In the genomic region with DNA sequence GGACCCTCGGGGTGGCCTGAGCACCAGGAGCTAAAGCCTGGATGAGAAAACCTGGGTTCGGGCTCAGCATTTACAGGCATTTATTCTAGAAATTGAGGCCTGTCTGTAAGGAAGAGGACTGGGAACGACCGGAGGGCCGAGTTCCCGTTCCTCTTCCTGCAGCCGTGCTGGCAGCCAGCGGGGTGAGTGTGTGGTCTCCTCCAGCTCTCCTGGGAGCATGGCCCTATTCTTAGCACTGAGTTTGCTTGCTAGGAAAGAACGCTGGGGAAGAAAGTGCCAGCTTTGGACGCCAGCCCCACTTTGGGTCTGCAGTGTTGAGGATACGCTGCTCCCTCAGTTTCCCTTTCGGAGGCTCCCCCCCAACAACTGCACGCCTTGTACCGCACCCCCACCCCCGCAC, we compare ENCODE assay signal across 24 cellular contexts. TPM values are rescaled to one million over a fixed set of nuclear protein-coding genes. Genes with fewer than 3 reads are reported as not detected.
"Had no signal": no experiment of that assay in that cellular context is flagged by ENCODE, and none has a peak within 500 bp of the region (broad histone marks: within the 10 kb centered on the region; RNA-seq: fewer than 3 reads in every experiment).

No MANE protein-coding gene starts in this region.

- H3K27ac Mint-ChIP-seq: activated B cell treated with CpG ODN at 0.5 μM for 24 hours; activated CD4-positive, alpha-beta T cell treated with anti-CD3 and anti-CD28 coated beads for 36 hours; activated CD8-positive, alpha-beta memory T cell treated with anti-CD3 and anti-CD28 coated beads, Interleukin-2, amount 10 ng/mL, durations not matched to agents 7 days and 5 days; activated CD8-positive, alpha-beta T cell treated with anti-CD3 and anti-CD28 coated beads, Interleukin-2, amount 10 ng/mL, durations not matched to agents 7 days and 5 days; activated naive CD4-positive, alpha-beta T cell treated with anti-CD3 and anti-CD28 coated beads, Interleukin-2, amount 50 U/mL, for 24 hours; activated naive CD8-positive, alpha-beta T cell treated with anti-CD3 and anti-CD28 coated beads, Interleukin-2, amount 50 U/mL, for 24 hours; activated T-helper 2 cell treated with anti-CD3 and anti-CD28 coated beads, Interferon-gamma antibody, Interleukin-2, Interleukin-4, amounts not matched to agents 10 μg/mL and 5 μg/mL and 100 μg/mL, durations not matched to agents 14 hours and 24 hours and 36 hours; natural killer cell treated with Interleukin-12 subunit alpha and Interleukin-12 subunit beta and Interleukin-15 and Interleukin-18, amount 100 ng/mL, for 72 hours; progenitor cell of endocrine pancreas; stimulated activated naive CD8-positive, alpha-beta T cell treated with anti-CD3 and anti-CD28 coated beads, Interleukin-15, Interleukin-2, amounts not matched to agents 100 ng/mL and 50 ng/mL, for 24 hours had no signal

- H3K27me3 ChIP-seq: body of pancreas had no signal

- ATAC-seq: activated CD4-positive, alpha-beta T cell treated with anti-CD3 and anti-CD28 coated beads for 36 hours; activated CD8-positive, alpha-beta memory T cell treated with anti-CD3 and anti-CD28 coated beads, Interleukin-2, amount 10 ng/mL, durations not matched to agents 7 days and 5 days; activated CD8-positive, alpha-beta T cell treated with anti-CD3 and anti-CD28 coated beads, Interleukin-2, amount 10 ng/mL, durations not matched to agents 7 days and 5 days; activated naive CD8-positive, alpha-beta T cell treated with anti-CD3 and anti-CD28 coated beads, Interleukin-2, amount 50 U/mL, for 24 hours; body of pancreas; esophagus mucosa; mucosa of descending colon; natural killer cell treated with Interleukin-12 subunit alpha and Interleukin-12 subunit beta and Interleukin-15 and Interleukin-18, amount 100 ng/mL, for 72 hours; SK-N-SH treated with all-trans-retinoic acid at 6 μM for 48 hours; upper lobe of right lung had no signal

- H3K9me3 Mint-ChIP-seq: activated B cell treated with CpG ODN at 0.5 μM for 24 hours; activated naive CD4-positive, alpha-beta T cell treated with anti-CD3 and anti-CD28 coated beads, Interleukin-2, amount 50 U/mL, for 24 hours; activated naive CD8-positive, alpha-beta T cell treated with anti-CD3 and anti-CD28 coated beads, Interleukin-2, amount 50 U/mL, for 24 hours; activated T-helper 2 cell treated with anti-CD3 and anti-CD28 coated beads, Interferon-gamma antibody, Interleukin-2, Interleukin-4, amounts not matched to agents 10 μg/mL and 5 μg/mL and 100 μg/mL, durations not matched to agents 14 hours and 24 hours and 36 hours; natural killer cell treated with Interleukin-12 subunit alpha and Interleukin-12 subunit beta and Interleukin-15 and Interleukin-18, amount 100 ng/mL, for 72 hours; stimulated activated naive CD8-positive, alpha-beta T cell treated with anti-CD3 and anti-CD28 coated beads, Interleukin-15, Interleukin-2, amounts not matched to agents 100 ng/mL and 50 ng/mL, for 24 hours had no signal

- H3K4me3 Mint-ChIP-seq: activated B cell treated with CpG ODN at 0.5 μM for 24 hours; activated CD4-positive, alpha-beta T cell treated with anti-CD3 and anti-CD28 coated beads for 36 hours; activated CD8-positive, alpha-beta memory T cell treated with anti-CD3 and anti-CD28 coated beads, Interleukin-2, amount 10 ng/mL, durations not matched to agents 7 days and 5 days; activated CD8-positive, alpha-beta T cell treated with anti-CD3 and anti-CD28 coated beads, Interleukin-2, amount 10 ng/mL, durations not matched to agents 7 days and 5 days; activated naive CD4-positive, alpha-beta T cell treated with anti-CD3 and anti-CD28 coated beads, Interleukin-2, amount 50 U/mL, for 24 hours; activated naive CD8-positive, alpha-beta T cell treated with anti-CD3 and anti-CD28 coated beads, Interleukin-2, amount 50 U/mL, for 24 hours; natural killer cell treated with Interleukin-12 subunit alpha and Interleukin-12 subunit beta and Interleukin-15 and Interleukin-18, amount 100 ng/mL, for 72 hours; stimulated activated naive CD8-positive, alpha-beta T cell treated with anti-CD3 and anti-CD28 coated beads, Interleukin-15, Interleukin-2, amounts not matched to agents 100 ng/mL and 50 ng/mL, for 24 hours had no signal

- H3K27me3 Mint-ChIP-seq: activated CD4-positive, alpha-beta T cell treated with anti-CD3 and anti-CD28 coated beads for 36 hours; activated naive CD4-positive, alpha-beta T cell treated with anti-CD3 and anti-CD28 coated beads, Interleukin-2, amount 50 U/mL, for 24 hours; activated naive CD8-positive, alpha-beta T cell treated with anti-CD3 and anti-CD28 coated beads, Interleukin-2, amount 50 U/mL, for 24 hours had no signal

- H3K36me3 ChIP-seq: left ventricle myocardium inferior, tibial artery, upper lobe of right lung had no signal

- FAIRE-seq: islet of Langerhans had no signal

- H3K4me1 Mint-ChIP-seq: activated B cell treated with CpG ODN at 0.5 μM for 24 hours; activated CD4-positive, alpha-beta T cell treated with anti-CD3 and anti-CD28 coated beads for 36 hours; activated CD8-positive, alpha-beta memory T cell treated with anti-CD3 and anti-CD28 coated beads, Interleukin-2, amount 10 ng/mL, durations not matched to agents 7 days and 5 days; activated naive CD4-positive, alpha-beta T cell treated with anti-CD3 and anti-CD28 coated beads, Interleukin-2, amount 50 U/mL, for 24 hours; activated naive CD8-positive, alpha-beta T cell treated with anti-CD3 and anti-CD28 coated beads, Interleukin-2, amount 50 U/mL, for 24 hours had no signal

- H3K4me1 ChIP-seq: body of pancreas, left ventricle myocardium inferior, upper lobe of right lung had no signal

- H3K4me3 ChIP-seq: body of pancreas, left ventricle myocardium inferior, mucosa of descending colon, tibial artery, upper lobe of right lung had no signal

- H3K27ac ChIP-seq: body of pancreas, left ventricle myocardium inferior, upper lobe of right lung had no signal

- DNase-seq: activated B cell treated with CpG ODN at 0.5 μM for 24 hours; activated CD4-positive, alpha-beta T cell treated with anti-CD3 and anti-CD28 coated beads for 36 hours; activated CD8-positive, alpha-beta memory T cell treated with anti-CD3 and anti-CD28 coated beads, Interleukin-2, amount 10 ng/mL, durations not matched to agents 7 days and 5 days; activated CD8-positive, alpha-beta T cell treated with anti-CD3 and anti-CD28 coated beads, Interleukin-2, amount 10 ng/mL, durations not matched to agents 7 days and 5 days; activated naive CD8-positive, alpha-beta T cell treated with anti-CD3 and anti-CD28 coated beads, Interleukin-2, amount 50 U/mL, for 24 hours; activated T-cell treated with anti-CD3 and anti-CD28 coated beads, Interleukin-2, amount 50 U/mL, for 48 hours; body of pancreas; cortex of kidney; foreskin fibroblast; left ventricle myocardium inferior; mucosa of descending colon; retina; stimulated activated CD4-positive, alpha-beta T cell treated with anti-CD3 and anti-CD28 coated beads, Interleukin-15, amount 100 ng/mL, for 24 hours; T-helper 2 cell; tibial artery; upper lobe of right lung had no signal

- H3K9me3 ChIP-seq: body of pancreas, left ventricle myocardium inferior, mucosa of descending colon, tibial artery, upper lobe of right lung had no signal

- H3K36me3 Mint-ChIP-seq: activated CD8-positive, alpha-beta memory T cell treated with anti-CD3 and anti-CD28 coated beads, Interleukin-2, amount 10 ng/mL, durations not matched to agents 7 days and 5 days; activated naive CD4-positive, alpha-beta T cell treated with anti-CD3 and anti-CD28 coated beads, Interleukin-2, amount 50 U/mL, for 24 hours; natural killer cell treated with Interleukin-12 subunit alpha and Interleukin-12 subunit beta and Interleukin-15 and Interleukin-18, amount 100 ng/mL, for 72 hours had no signal

RNA-seq across cellular contexts. Expression of a gene that starts 49.6 kb away (rescaled TPM):
- total RNA-seq: activated CD4-positive, alpha-beta T cell treated with anti-CD3 and anti-CD28 coated beads for 36 hours had no signal
